ENCODE assay signal across 8 cellular contexts in the genomic region with DNA sequence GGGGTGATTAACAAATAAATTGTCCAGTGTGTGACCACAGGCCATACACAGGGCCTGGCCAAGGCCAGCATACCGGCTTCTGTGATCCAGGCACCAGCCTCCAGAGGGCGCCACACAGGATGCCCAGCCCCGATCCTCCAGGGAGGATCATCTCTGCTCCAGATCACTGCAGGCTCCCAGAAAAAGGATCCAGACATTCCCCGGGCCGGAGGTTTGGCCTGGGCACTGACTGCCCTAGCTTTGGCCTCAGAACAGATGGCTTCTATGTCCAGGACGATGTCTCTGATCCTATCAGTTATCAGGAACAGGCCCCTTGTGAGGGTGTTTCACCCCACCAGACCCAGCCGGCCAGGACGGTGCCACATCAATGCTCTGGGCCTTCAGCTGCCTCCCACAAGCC.
DNase-seq lines count a peak whose midpoint lies in the region; ATAC-seq and TF ChIP-seq lines count a peak whose summit lies in the region.

No MANE protein-coding gene starts in this region.

- no peak overlapping the region for H3K4me3 Mint-ChIP-seq in activated T-cell treated with anti-CD3 and anti-CD28 coated beads, Interleukin-2, amount 50 U/mL, for 4 hours

- peak; percentile 24 to 59 for ATAC-seq in activated T-cell treated with anti-CD3 and anti-CD28 coated beads, Interleukin-2, amount 50 U/mL, for 4 hours
- no peak for ATAC-seq in GM19463 (IDR thresholded peaks at IDR 0.05; ENCODE audit: unreplicated experiment)

- CTCF ChIA-PET in AG04449 (lab: Yijun Ruan, JAX) = interaction anchor here (0.7 to 1.4 kb wide), 7 partner anchors 9 to 229 kb away, joined by 3 to 4 read pairs (median 3); no protein-coding TSS in a partner anchor

- H3K4me3 ChIP-seq in AG04449 (ENCODE audit: low read depth, low read length) = no peak overlapping the region
- no peak overlapping the region for H3K4me3 ChIP-seq in GM12864 (ENCODE audit: low read depth, low read length)
- no peak overlapping the region for H3K4me3 ChIP-seq in right atrium auricular region

- H3K4me1 ChIP-seq in right atrium auricular region = no peaks in the 10 kb centered on the region

- peaks cover 5% of the 10 kb centered on the region for H3K27me3 Mint-ChIP-seq in activated T-cell treated with anti-CD3 and anti-CD28 coated beads, Interleukin-2, amount 50 U/mL, for 4 hours (ENCODE audit: low read depth)

- no peaks in the 10 kb centered on the region for H3K9me3 Mint-ChIP-seq in activated T-cell treated with anti-CD3 and anti-CD28 coated beads, Interleukin-2, amount 50 U/mL, for 4 hours

- no peak overlapping the region for H3K27ac ChIP-seq in right atrium auricular region

- POLR2A ChIA-PET in AG04449 (lab: Yijun Ruan, JAX) = no interaction called here

- H3K4me1 Mint-ChIP-seq in activated T-cell treated with anti-CD3 and anti-CD28 coated beads, Interleukin-2, amount 50 U/mL, for 4 hours (ENCODE audit: low read depth) = peaks cover 2% of the 10 kb centered on the region

- no peaks in the 10 kb centered on the region for H3K36me3 Mint-ChIP-seq in activated T-cell treated with anti-CD3 and anti-CD28 coated beads, Interleukin-2, amount 50 U/mL, for 4 hours (ENCODE audit: insufficient read depth)

- H3K27me3 ChIP-seq in right atrium auricular region = no peaks in the 10 kb centered on the region

- no peaks in the 10 kb centered on the region for H3K9me3 ChIP-seq in right atrium auricular region

- peak; percentile 77 for TF ChIP-seq CTCF in AG04449 (IDR thresholded peaks at IDR 0.05; ENCODE audit: insufficient read depth, low read length, missing control alignments)
- TF ChIP-seq CTCF in GM12864 (IDR thresholded peaks at IDR 0.05; ENCODE audit: low read depth, low read length, missing control alignments) = peak; percentile 81
- peak; percentile 56 to 72 for TF ChIP-seq CTCF in right atrium auricular region (IDR thresholded peaks at IDR 0.05)

- H3K36me3 ChIP-seq in right atrium auricular region = no peaks in the 10 kb centered on the region

- DNase-seq in AG04449 (ENCODE audit: low read depth, low spot score) (no peak), GM12864 (ENCODE audit: low read depth) (no peak), M059J (ENCODE audit: low read depth) (peak; percentile 35), right atrium auricular region (ENCODE audit: low spot score) (no peak), NCI-H2107 treated with DMSO at 0.1 percent for 48 hours (lab: John Stamatoyannopoulos, UW; ENCODE audit: unreplicated experiment) (no peak)
- no peak for DNase-seq in activated T-cell treated with anti-CD3 and anti-CD28 coated beads, Interleukin-2, amount 50 U/mL, for 4 hours
- peak; percentile 19 for DNase-seq in stimulated activated CD4-positive, alpha-beta T cell treated with anti-CD3 and anti-CD28 coated beads, Interleukin-4, amount 100 ng/mL, for 1 hour

Comparison
In these comparisons a context has a peak if more than half of its experiments do, and no peak if none do; other contexts are left out.
1. DNase-seq: peak in M059J (single experiment) and stimulated activated CD4-positive, alpha-beta T cell treated with anti-CD3 and anti-CD28 coated beads, Interleukin-4, amount 100 ng/mL, for 1 hour (single experiment); none in AG04449 (single experiment), GM12864 (single experiment), activated T-cell treated with anti-CD3 and anti-CD28 coated beads, Interleukin-2, amount 50 U/mL, for 4 hours (single experiment), right atrium auricular region (single experiment) and NCI-H2107 treated with DMSO at 0.1 percent for 48 hours (single experiment).
2. Peak in every context shown above with its lines, with median percentiles within 50 percentile points of each other: CTCF ChIP-seq.